17 cellular contexts compared by ENCODE assay signal in genomic region chr17:58969156-58969555, GRCh38.
DNase-seq lines count a peak whose midpoint lies in the region; ATAC-seq and TF ChIP-seq lines count a peak whose summit lies in the region.
"Had no signal": no experiment of that assay in that cellular context is flagged by ENCODE, and none has a peak within 500 bp of the region (broad histone marks: within the 10 kb centered on the region; RNA-seq: fewer than 3 reads in every experiment).

No MANE protein-coding gene starts in this region.

- no peak overlapping the region for H3K18ac ChIP-seq in H9 (ENCODE audit: insufficient read length, low read depth, low read length)

- H3K4me3 ChIP-seq in BLaER1 treated with 17β-estradiol and CSF1 and Interleukin-3, amounts not matched to agents 10 nM and 100 nM: no peak overlapping the region
- no peak overlapping the region for H3K4me3 ChIP-seq in Loucy (ENCODE audit: low read length, poor library complexity, severe bottlenecking)
- H3K4me3 ChIP-seq: hepatocyte had no signal

- no peak overlapping the region for H4K5ac ChIP-seq in H9 (ENCODE audit: insufficient read length, low read depth, low read length)

- no peaks in the 10 kb centered on the region for H3K36me3 Mint-ChIP-seq in activated CD4-positive, alpha-beta memory T cell treated with anti-CD3 and anti-CD28 coated beads for 36 hours
- H3K36me3 Mint-ChIP-seq in H9 (ENCODE audit: insufficient read depth in 1 of 3, low read depth in 3 of 3): no peaks in the 10 kb centered on the region
- H3K36me3 Mint-ChIP-seq: memory B cell; stimulated activated naive B cell treated with anti-CD40 and anti-IgM and Interleukin-4, amounts not matched to agents 10 μg/mL and 1 μg/mL and 100 μg/mL, for 72 hours had no signal

- H4K20me1 ChIP-seq in BLaER1 treated with 17β-estradiol and CSF1 and Interleukin-3, amounts not matched to agents 10 nM and 100 nM: no peaks in the 10 kb centered on the region
- H4K20me1 ChIP-seq in Loucy (ENCODE audit: insufficient read depth, low read length, poor library complexity, severe bottlenecking) (no peaks in the 10 kb centered on the region), H9 (ENCODE audit: control insufficient read depth, insufficient read depth, insufficient read length) (no peaks in the 10 kb centered on the region)

- H3K4me3 Mint-ChIP-seq in activated CD4-positive, alpha-beta memory T cell treated with anti-CD3 and anti-CD28 coated beads for 36 hours: no peak overlapping the region
- H3K4me3 Mint-ChIP-seq in H9: no peak overlapping the region
- H3K4me3 Mint-ChIP-seq: activated CD4-positive, alpha-beta T cell treated with anti-CD3 and anti-CD28 coated beads, Interleukin-2, amount 10 ng/mL, durations not matched to agents 7 days and 5 days; activated T-helper 17 cell treated with anti-CD3 and anti-CD28 coated beads, Interleukin-2, amount 50 U/mL, for 72 hours; memory B cell; stimulated activated naive B cell treated with anti-CD40 and anti-IgM and Interleukin-4, amounts not matched to agents 10 μg/mL and 1 μg/mL and 100 μg/mL, for 72 hours had no signal

- H3K4me1 Mint-ChIP-seq in activated CD4-positive, alpha-beta memory T cell treated with anti-CD3 and anti-CD28 coated beads for 36 hours (ENCODE audit: low read depth): peaks cover 8% of the 10 kb centered on the region
- peaks cover 28 to 39% of the 10 kb centered on the region in 2 experiments for H3K4me1 Mint-ChIP-seq in H9
- H3K4me1 Mint-ChIP-seq: activated T-helper 17 cell treated with anti-CD3 and anti-CD28 coated beads, Interleukin-2, amount 50 U/mL, for 72 hours; memory B cell had no signal

- TF ChIP-seq CTCF in Loucy (conservative IDR thresholded peaks at IDR 0.05; ENCODE audit: low read length) (no peak), H9 (conservative IDR thresholded peaks at IDR 0.05) (no peak)

- no peaks in the 10 kb centered on the region for H3F3A ChIP-seq in Loucy (ENCODE audit: low read depth)

- no peaks in the 10 kb centered on the region for H3K9me3 Mint-ChIP-seq in activated CD4-positive, alpha-beta memory T cell treated with anti-CD3 and anti-CD28 coated beads for 36 hours
- H3K9me3 Mint-ChIP-seq in H9: no peaks in the 10 kb centered on the region
- H3K9me3 Mint-ChIP-seq: activated CD4-positive, alpha-beta T cell treated with anti-CD3 and anti-CD28 coated beads, Interleukin-2, amount 10 ng/mL, durations not matched to agents 7 days and 5 days; activated T-helper 17 cell treated with anti-CD3 and anti-CD28 coated beads, Interleukin-2, amount 50 U/mL, for 72 hours; memory B cell; stimulated activated naive B cell treated with anti-CD40 and anti-IgM and Interleukin-4, amounts not matched to agents 10 μg/mL and 1 μg/mL and 100 μg/mL, for 72 hours had no signal

- intact Hi-C loops in activated CD4-positive, alpha-beta memory T cell treated with anti-CD3 and anti-CD28 coated beads for 36 hours (cut with micrococcal nuclease): no loop called here

- H2AFZ ChIP-seq in Loucy (ENCODE audit: low read length) (0 out of 2 replicates have a peak overlapping the region, but pooled peaks have one; percentile 36), H9 (ENCODE audit: low read length) (no peak overlapping the region)
- H2AFZ ChIP-seq: hepatocyte had no signal

- whole genome bisulfite sequencing in H9 (ENCODE audit: extremely low coverage, insufficient read length, low lambda C conversion rate): no CpG with 5 or more reads among the region's 1 CpG

- POLR2A ChIA-PET in activated CD4-positive, alpha-beta memory T cell treated with anti-CD3 and anti-CD28 coated beads for 36 hours (lab: Charles Lee): no interaction called here

- no peak overlapping the region for H2AK5ac ChIP-seq in H9 (ENCODE audit: insufficient read length, low read length)

- no peaks in the 10 kb centered on the region for H3K23me2 ChIP-seq in H9 (ENCODE audit: insufficient read length, low read depth, low read length, poor library complexity, severe bottlenecking)

- H3K27ac Mint-ChIP-seq in activated CD4-positive, alpha-beta memory T cell treated with anti-CD3 and anti-CD28 coated beads for 36 hours: no peak overlapping the region
- no peak overlapping the region for H3K27ac Mint-ChIP-seq in H9
- H3K27ac Mint-ChIP-seq: activated CD4-positive, alpha-beta T cell treated with anti-CD3 and anti-CD28 coated beads, Interleukin-2, amount 10 ng/mL, durations not matched to agents 7 days and 5 days; activated T-helper 17 cell treated with anti-CD3 and anti-CD28 coated beads, Interleukin-2, amount 50 U/mL, for 72 hours; memory B cell; stimulated activated naive B cell treated with anti-CD40 and anti-IgM and Interleukin-4, amounts not matched to agents 10 μg/mL and 1 μg/mL and 100 μg/mL, for 72 hours had no signal

- no peaks in the 10 kb centered on the region for H3K27me3 ChIP-seq in BLaER1 treated with 17β-estradiol and CSF1 and Interleukin-3, amounts not matched to agents 10 nM and 100 nM
- H3K27me3 ChIP-seq in Loucy (ENCODE audit: insufficient read depth, low read length, poor library complexity, severe bottlenecking) (no peaks in the 10 kb centered on the region), H9 (ENCODE audit: insufficient read depth, low read length) (no peaks in the 10 kb centered on the region)
- H3K27me3 ChIP-seq: brain microvascular endothelial cell, hepatocyte had no signal

- H3K36me3 ChIP-seq in BLaER1 treated with 17β-estradiol and CSF1 and Interleukin-3, amounts not matched to agents 10 nM and 100 nM: 0 out of 22 replicates have a peak, but pooled peaks cover 0 to 4% (median 0%) of the 10 kb centered on the region in 11 experiments
- no peaks in the 10 kb centered on the region for H3K36me3 ChIP-seq in Loucy (ENCODE audit: insufficient read depth, low read length)
- H3K36me3 ChIP-seq: brain microvascular endothelial cell had no signal

- no peak for ATAC-seq in HG03196 (IDR thresholded peaks at IDR 0.05; ENCODE audit: unreplicated experiment)
- ATAC-seq: stimulated activated naive B cell treated with anti-CD40 and anti-IgM and Interleukin-4, amounts not matched to agents 10 μg/mL and 1 μg/mL and 100 μg/mL, for 72 hours had no signal

- no peak overlapping the region for H2BK15ac ChIP-seq in H9 (ENCODE audit: low read depth, low read length)

- H2BK5ac ChIP-seq in H9 (ENCODE audit: insufficient read length, low read length): no peak overlapping the region

- H3K23ac ChIP-seq in H9 (ENCODE audit: insufficient read length, low read depth, low read length): no peak overlapping the region

- H3K79me2 ChIP-seq in Loucy (ENCODE audit: insufficient read depth, low read length) (no peaks in the 10 kb centered on the region), H9 (ENCODE audit: insufficient read depth, low read length) (no peaks in the 10 kb centered on the region)
- H3K79me2 ChIP-seq: hepatocyte had no signal

- no peaks in the 10 kb centered on the region for H3K9me2 ChIP-seq in Loucy (replicated peaks; ENCODE audit: low read depth, low read length)

- H4K91ac ChIP-seq in H9 (ENCODE audit: insufficient read length, low read depth, low read length): no peak overlapping the region

- no peaks in the 10 kb centered on the region for H3K9me3 ChIP-seq in BLaER1 treated with 17β-estradiol and CSF1 and Interleukin-3, amounts not matched to agents 10 nM and 100 nM (replicated peaks in 1 of 11)
- H3K9me3 ChIP-seq in Loucy (ENCODE audit: insufficient read depth, low read depth, low read length) (no peaks in the 10 kb centered on the region), H9 (ENCODE audit: control insufficient read depth, low read depth, low read length) (no peaks in the 10 kb centered on the region)

- H3K27me3 Mint-ChIP-seq in activated CD4-positive, alpha-beta memory T cell treated with anti-CD3 and anti-CD28 coated beads for 36 hours: no peaks in the 10 kb centered on the region
- no peaks in the 10 kb centered on the region for H3K27me3 Mint-ChIP-seq in H9 (ENCODE audit: low read depth)
- H3K27me3 Mint-ChIP-seq: activated T-helper 17 cell treated with anti-CD3 and anti-CD28 coated beads, Interleukin-2, amount 50 U/mL, for 72 hours; memory B cell; stimulated activated naive B cell treated with anti-CD40 and anti-IgM and Interleukin-4, amounts not matched to agents 10 μg/mL and 1 μg/mL and 100 μg/mL, for 72 hours had no signal

- no peak overlapping the region for H3K14ac ChIP-seq in H9 (ENCODE audit: insufficient read depth, low read length)

- H3K56ac ChIP-seq in H9 (ENCODE audit: insufficient read length, low read depth, low read length): no peak overlapping the region

- H3K4me1 ChIP-seq in BLaER1 treated with 17β-estradiol and CSF1 and Interleukin-3, amounts not matched to agents 10 nM and 100 nM: peaks cover 16 to 24% (median 20%) of the 10 kb centered on the region in 10 experiments
- peaks cover 11% of the 10 kb centered on the region for H3K4me1 ChIP-seq in Loucy (ENCODE audit: insufficient read depth, low read length, poor library complexity, severe bottlenecking)
- H3K4me1 ChIP-seq in H9 (ENCODE audit: insufficient read depth, low read length): peaks cover 5% of the 10 kb centered on the region; the same call in 1 of the 2 replicates

- no peak overlapping the region for H4K8ac ChIP-seq in H9 (replicated peaks; ENCODE audit: insufficient read length, low read depth, low read length)

- H3K79me1 ChIP-seq in H9 (ENCODE audit: insufficient read depth, low read depth, low read length, poor library complexity, severe bottlenecking): no peaks in the 10 kb centered on the region

- H2BK120ac ChIP-seq in H9 (ENCODE audit: low read depth, low read length, poor library complexity, severe bottlenecking): no peak overlapping the region

- no peak overlapping the region for H2BK12ac ChIP-seq in H9 (ENCODE audit: insufficient read length, low read depth, low read length)

- no peak overlapping the region for H3T11ph ChIP-seq in H9 (ENCODE audit: low read length)

- no peak overlapping the region for H3K4ac ChIP-seq in H9 (ENCODE audit: low read depth, low read length)

- H3K4me2 ChIP-seq in BLaER1 treated with 17β-estradiol and CSF1 and Interleukin-3, amounts not matched to agents 10 nM and 100 nM: peak overlapping the region; percentile 35 to 69 (median 56); a peak in 20 of 22 replicates
- peak overlapping the region; percentile 35 for H3K4me2 ChIP-seq in Loucy (ENCODE audit: low read depth, low read length, poor library complexity, severe bottlenecking)
- no peak overlapping the region for H3K4me2 ChIP-seq in H9 (ENCODE audit: insufficient read depth, insufficient read length, low read length)
- H3K4me2 ChIP-seq: hepatocyte had no signal

- H3K27ac ChIP-seq in BLaER1 treated with 17β-estradiol and CSF1 and Interleukin-3, amounts not matched to agents 10 nM and 100 nM: no peak overlapping the region
- no peak overlapping the region for H3K27ac ChIP-seq in H9 (ENCODE audit: insufficient read length, low read depth, low read length)
- H3K27ac ChIP-seq: brain microvascular endothelial cell, hepatocyte had no signal

- DNase-seq in NCI-H345 treated with DMSO at 0.1 percent for 48 hours (lab: John Stamatoyannopoulos, UW; ENCODE audit: unreplicated experiment) (peak; percentile 75), foreskin melanocyte (peak; percentile 23), NOMO-1 (lab: John Stamatoyannopoulos, UW; ENCODE audit: unreplicated experiment in 2 of 2) (no peak), H9 (no peak)
- DNase-seq in activated CD4-positive, alpha-beta memory T cell treated with anti-CD3 and anti-CD28 coated beads for 36 hours: no peak
- DNase-seq: brain microvascular endothelial cell; KG1; posterior cingulate gyrus; stimulated activated CD4-positive, alpha-beta T cell treated with anti-CD3 and anti-CD28 coated beads, Interleukin-2, amount 100 ng/mL, for 24 hours; stimulated activated naive B cell treated with anti-CD40 and anti-IgM and Interleukin-4, amounts not matched to agents 10 μg/mL and 1 μg/mL and 100 μg/mL, for 72 hours had no signal

- H2BK20ac ChIP-seq in H9 (ENCODE audit: low read depth, low read length, poor library complexity, severe bottlenecking): no peak overlapping the region

- CTCF ChIA-PET in activated CD4-positive, alpha-beta memory T cell treated with anti-CD3 and anti-CD28 coated beads for 36 hours (lab: Charles Lee): interaction anchor here (1.5 kb wide), 1 partner anchor 36 kb away, joined by 4 read pairs; no protein-coding TSS in a partner anchor

- no peak overlapping the region for H3K9ac ChIP-seq in BLaER1 treated with 17β-estradiol and CSF1 and Interleukin-3, amounts not matched to agents 10 nM and 100 nM
- no peak overlapping the region for H3K9ac ChIP-seq in Loucy (ENCODE audit: low read depth, low read length, poor library complexity, severe bottlenecking)
- H3K9ac ChIP-seq in H9 (ENCODE audit: extremely low read depth, insufficient read length, low read length): no peak overlapping the region

Comparison
In these comparisons a context has a peak if more than half of its experiments do, and no peak if none do; other contexts are left out.
1. DNase-seq: peak in NCI-H345 treated with DMSO at 0.1 percent for 48 hours (single experiment) and foreskin melanocyte (single experiment); none in activated CD4-positive, alpha-beta memory T cell treated with anti-CD3 and anti-CD28 coated beads for 36 hours (single experiment), NOMO-1 (0 of 2) and H9 (single experiment).